Comparison of ENCODE assay signal across 1 cellular context in the genomic region with DNA sequence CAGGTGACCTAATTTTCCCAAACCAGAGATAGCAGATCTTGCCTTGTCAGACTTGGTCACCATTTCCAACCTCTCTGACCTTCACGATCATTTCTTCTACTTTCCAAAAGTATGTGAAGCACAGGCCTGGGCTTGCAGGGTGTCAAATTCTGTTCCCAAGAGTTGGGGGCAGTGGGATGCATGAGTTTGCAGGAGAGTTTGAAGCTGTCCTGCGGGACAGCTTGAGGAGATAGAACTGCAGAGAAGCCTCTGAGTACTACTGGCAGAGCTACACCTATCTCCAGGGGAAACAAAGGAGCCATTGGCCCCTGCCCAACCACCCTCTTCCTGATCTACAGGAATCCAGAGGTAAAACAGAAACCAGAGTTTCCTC.
TF ChIP-seq lines count a peak whose summit lies in the region.

No MANE protein-coding gene starts in this region.

TF ChIP-seq in IMR-90, 13 proteins besides CTCF, POLR2A, EP300 and RAD21:
- TF ChIP-seq MAFK (IDR thresholded peaks at IDR 0.05; ENCODE audit: low read depth, low read length) (no peak), RCOR1 (IDR thresholded peaks at IDR 0.05; ENCODE audit: insufficient replicate concordance, low read length) (no peak), SMC3 (IDR thresholded peaks at IDR 0.05; ENCODE audit: low read depth, low read length) (no peak), FOS (IDR thresholded peaks at IDR 0.05; ENCODE audit: low read depth, low read length) (no peak), RFX5 (IDR thresholded peaks at IDR 0.05; ENCODE audit: low read depth, low read length) (no peak), NFE2L2 (IDR thresholded peaks at IDR 0.05; ENCODE audit: low read depth, low read length) (no peak), CHD1 (IDR thresholded peaks at IDR 0.05; ENCODE audit: low read depth, low read length) (no peak), MAZ (IDR thresholded peaks at IDR 0.05; ENCODE audit: borderline replicate concordance, low read depth, low read length) (no peak), MXI1 (IDR thresholded peaks at IDR 0.05; ENCODE audit: borderline replicate concordance, low read depth, low read length) (no peak)
- TF ChIP-seq, protein P1, sequence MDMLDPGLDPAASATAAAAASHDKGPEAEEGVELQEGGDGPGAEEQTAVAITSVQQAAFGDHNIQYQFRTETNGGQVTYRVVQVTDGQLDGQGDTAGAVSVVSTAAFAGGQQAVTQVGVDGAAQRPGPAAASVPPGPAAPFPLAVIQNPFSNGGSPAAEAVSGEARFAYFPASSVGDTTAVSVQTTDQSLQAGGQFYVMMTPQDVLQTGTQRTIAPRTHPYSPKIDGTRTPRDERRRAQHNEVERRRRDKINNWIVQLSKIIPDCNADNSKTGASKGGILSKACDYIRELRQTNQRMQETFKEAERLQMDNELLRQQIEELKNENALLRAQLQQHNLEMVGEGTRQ (IDR thresholded peaks at IDR 0.05; ENCODE audit: low read depth, low read length): no peak
TF ChIP-seq in IMR-90: peak in this region for 0.
